Comparison of ENCODE assay signal across 8 cellular contexts in the genomic region with DNA sequence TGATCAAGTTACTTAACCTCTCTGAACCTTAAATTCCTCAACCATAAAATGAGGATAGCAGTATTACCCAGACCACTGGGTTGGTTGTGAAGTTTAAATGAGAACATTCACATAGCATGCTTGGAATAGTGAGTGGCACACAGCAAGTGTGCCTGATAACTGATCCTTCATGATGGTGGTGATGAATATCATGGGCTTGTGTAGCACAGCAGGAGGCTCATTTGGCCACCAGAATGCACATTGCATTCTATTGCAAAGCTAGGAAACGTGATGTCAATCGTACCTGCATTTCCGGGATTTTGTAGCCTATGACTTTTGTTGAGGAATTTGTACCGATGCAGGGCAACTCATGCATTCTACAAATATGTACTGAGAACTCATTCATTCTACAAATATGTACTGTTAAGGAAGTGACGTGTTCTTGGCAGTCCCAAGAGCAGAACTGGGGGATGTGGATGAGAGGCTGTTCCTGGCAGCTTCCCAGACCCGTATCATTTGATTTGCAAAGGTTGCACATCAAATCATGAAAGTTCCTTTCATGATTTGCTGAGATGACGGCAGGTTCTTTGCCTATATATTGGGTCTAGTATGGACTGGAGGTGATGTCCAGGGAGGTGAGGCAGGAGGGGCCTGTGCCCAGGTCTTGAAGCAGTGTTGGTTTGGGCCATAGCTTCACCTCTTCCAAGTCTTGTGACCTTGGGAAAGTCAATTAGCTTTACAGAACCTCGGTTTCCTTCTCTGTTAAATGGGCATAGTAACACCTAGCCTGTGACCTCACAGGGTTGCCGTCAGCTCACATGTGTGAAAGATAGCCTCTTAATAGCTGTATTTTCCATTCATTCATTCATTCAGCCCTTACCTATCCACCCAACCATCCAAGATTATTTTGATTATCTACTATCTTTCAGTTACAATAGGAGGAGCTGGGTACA.
DNase-seq lines count a peak whose midpoint lies in the region; ATAC-seq and TF ChIP-seq lines count a peak whose summit lies in the region.

No MANE protein-coding gene starts in this region.

- H3K4me3 ChIP-seq in CD8-positive, alpha-beta T cell (ENCODE audit: low read depth, low read length) = no peak overlapping the region

- CTCF ChIA-PET in CD8-positive, alpha-beta T cell (lab: Charles Lee) = no interaction called here

- no peaks in the 10 kb centered on the region for H3K36me3 Mint-ChIP-seq in activated T-helper 17 cell treated with anti-CD3 and anti-CD28 coated beads, Interleukin-2, amount 50 U/mL, for 72 hours (ENCODE audit: low read depth)
- no peaks in the 10 kb centered on the region for H3K36me3 Mint-ChIP-seq in stimulated activated effector memory CD8-positive, alpha-beta T cell treated with anti-CD3 and anti-CD28 coated beads, Interleukin-12 subunit alpha, Interleukin-12 subunit beta, amount 100 ng/mL, for 72 hours
- no peaks in the 10 kb centered on the region for H3K36me3 Mint-ChIP-seq in CD8-positive, alpha-beta T cell

- POLR2A ChIA-PET in CD8-positive, alpha-beta T cell (lab: Charles Lee) = no interaction called here

- DNase-seq in HK-2 (ENCODE audit: unreplicated experiment) (peak; percentile 71), glomerular endothelial cell (ENCODE audit: extremely low read depth, low read depth, low spot score) (peak; percentile 99), NCI-H2107 (lab: John Stamatoyannopoulos, UW) (no peak), germinal center (ENCODE audit: low spot score) (no peak), NCI-H1694 (lab: John Stamatoyannopoulos, UW) (no peak)
- no peak for DNase-seq in stimulated activated effector memory CD8-positive, alpha-beta T cell treated with anti-CD3 and anti-CD28 coated beads, Interleukin-12 subunit alpha, Interleukin-12 subunit beta, amount 100 ng/mL, for 72 hours (ENCODE audit: low spot score in 2 of 2)
- no peak for DNase-seq in CD8-positive, alpha-beta T cell

- no peaks in the 10 kb centered on the region for H3K27me3 ChIP-seq in CD8-positive, alpha-beta T cell (ENCODE audit: insufficient read depth, low read length)

- H3K36me3 ChIP-seq in CD8-positive, alpha-beta T cell (ENCODE audit: insufficient read depth, low read length) = no peaks in the 10 kb centered on the region

- H3K27ac Mint-ChIP-seq in activated T-helper 17 cell treated with anti-CD3 and anti-CD28 coated beads, Interleukin-2, amount 50 U/mL, for 72 hours = peak overlapping the region; percentile 88
- peak overlapping the region; percentile 90 for H3K27ac Mint-ChIP-seq in stimulated activated effector memory CD8-positive, alpha-beta T cell treated with anti-CD3 and anti-CD28 coated beads, Interleukin-12 subunit alpha, Interleukin-12 subunit beta, amount 100 ng/mL, for 72 hours
- H3K27ac Mint-ChIP-seq in CD8-positive, alpha-beta T cell = no peak overlapping the region

- intact Hi-C loops in CD8-positive, alpha-beta T cell (cut with DNase I, micrococcal nuclease) = no loop called here

- no peaks in the 10 kb centered on the region for H3K9me3 Mint-ChIP-seq in activated T-helper 17 cell treated with anti-CD3 and anti-CD28 coated beads, Interleukin-2, amount 50 U/mL, for 72 hours
- no peaks in the 10 kb centered on the region for H3K9me3 Mint-ChIP-seq in stimulated activated effector memory CD8-positive, alpha-beta T cell treated with anti-CD3 and anti-CD28 coated beads, Interleukin-12 subunit alpha, Interleukin-12 subunit beta, amount 100 ng/mL, for 72 hours
- H3K9me3 Mint-ChIP-seq in CD8-positive, alpha-beta T cell = no peaks in the 10 kb centered on the region

- no peak for TF ChIP-seq CTCF in CD8-positive, alpha-beta T cell (IDR thresholded peaks at IDR 0.05)

- H3K4me1 Mint-ChIP-seq in activated T-helper 17 cell treated with anti-CD3 and anti-CD28 coated beads, Interleukin-2, amount 50 U/mL, for 72 hours = peaks cover 27% of the 10 kb centered on the region
- peaks cover 50% of the 10 kb centered on the region for H3K4me1 Mint-ChIP-seq in stimulated activated effector memory CD8-positive, alpha-beta T cell treated with anti-CD3 and anti-CD28 coated beads, Interleukin-12 subunit alpha, Interleukin-12 subunit beta, amount 100 ng/mL, for 72 hours
- H3K4me1 Mint-ChIP-seq in CD8-positive, alpha-beta T cell (ENCODE audit: low read depth) = no peaks in the 10 kb centered on the region

- H3K4me3 Mint-ChIP-seq in activated T-helper 17 cell treated with anti-CD3 and anti-CD28 coated beads, Interleukin-2, amount 50 U/mL, for 72 hours = no peak overlapping the region
- H3K4me3 Mint-ChIP-seq in stimulated activated effector memory CD8-positive, alpha-beta T cell treated with anti-CD3 and anti-CD28 coated beads, Interleukin-12 subunit alpha, Interleukin-12 subunit beta, amount 100 ng/mL, for 72 hours = no peak overlapping the region
- H3K4me3 Mint-ChIP-seq in CD8-positive, alpha-beta T cell = no peak overlapping the region

- ATAC-seq in activated T-helper 17 cell treated with anti-CD3 and anti-CD28 coated beads, Interleukin-2, amount 50 U/mL, for 72 hours (replicated peaks) = no peak
- no peak for ATAC-seq in stimulated activated effector memory CD8-positive, alpha-beta T cell treated with anti-CD3 and anti-CD28 coated beads, Interleukin-12 subunit alpha, Interleukin-12 subunit beta, amount 100 ng/mL, for 72 hours
- no peak for ATAC-seq in CD8-positive, alpha-beta T cell

- H3K27me3 Mint-ChIP-seq in activated T-helper 17 cell treated with anti-CD3 and anti-CD28 coated beads, Interleukin-2, amount 50 U/mL, for 72 hours = no peaks in the 10 kb centered on the region
- H3K27me3 Mint-ChIP-seq in CD8-positive, alpha-beta T cell (ENCODE audit: low read depth) = no peaks in the 10 kb centered on the region

- H3K27ac ChIP-seq in CD8-positive, alpha-beta T cell (ENCODE audit: low read depth, low read length) = no peak overlapping the region

- H3K9me3 ChIP-seq in CD8-positive, alpha-beta T cell (ENCODE audit: low read length) = no peaks in the 10 kb centered on the region

- H3K4me1 ChIP-seq in CD8-positive, alpha-beta T cell (ENCODE audit: insufficient read depth, low read length) = no peaks in the 10 kb centered on the region

Comparison
In these comparisons a context has a peak if more than half of its experiments do, and no peak if none do; other contexts are left out.
1. DNase-seq: peak in HK-2 (single experiment) and glomerular endothelial cell (single experiment); none in stimulated activated effector memory CD8-positive, alpha-beta T cell treated with anti-CD3 and anti-CD28 coated beads, Interleukin-12 subunit alpha, Interleukin-12 subunit beta, amount 100 ng/mL, for 72 hours (0 of 2), NCI-H2107 (single experiment), germinal center (single experiment), CD8-positive, alpha-beta T cell (0 of 7) and NCI-H1694 (single experiment).